ENCODE assay signal across 11 cellular contexts in the genomic region with DNA sequence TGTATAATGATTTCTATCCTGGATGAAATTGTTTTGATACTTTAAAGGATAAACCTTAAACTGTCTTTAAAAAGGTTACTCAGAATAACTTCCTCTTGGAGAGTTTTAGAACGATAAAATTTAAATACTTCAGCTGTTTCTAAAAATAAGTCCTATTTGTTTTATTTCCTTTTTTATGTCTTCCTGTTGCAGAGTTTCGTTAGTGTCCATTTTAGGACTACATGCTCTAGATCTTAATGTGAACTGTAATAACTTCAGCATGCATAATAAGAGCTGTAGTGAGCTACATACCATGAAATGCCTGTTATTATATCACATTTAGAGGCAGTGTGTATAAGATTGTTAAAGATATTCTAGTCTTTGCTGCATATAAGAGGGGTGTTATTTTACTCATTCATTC. TPM values are rescaled to one million over a fixed set of nuclear protein-coding genes. Genes with fewer than 3 reads are reported as not detected.
DNase-seq lines count a peak whose midpoint lies in the region; ATAC-seq, FAIRE-seq and TF ChIP-seq lines count a peak whose summit lies in the region.
"Had no signal": no experiment of that assay in that cellular context is flagged by ENCODE, and none has a peak within 500 bp of the region (broad histone marks: within the 10 kb centered on the region; RNA-seq: fewer than 3 reads in every experiment).

No MANE protein-coding gene starts in this region.

- no peak overlapping the region for H3K4me3 ChIP-seq in pancreas
- H3K4me3 ChIP-seq: left lung, thyroid gland had no signal

- no peaks in the 10 kb centered on the region for H3K36me3 ChIP-seq in pancreas
- H3K36me3 ChIP-seq: left lung, thyroid gland had no signal

- WGBS in pancreas, 2 donors: 69 to 74% methylated on average over 2 of the region's 2 CpGs

- H3K4me1 ChIP-seq in pancreas: no peaks in the 10 kb centered on the region

- DNase-seq in T1000 (lab: John Stamatoyannopoulos, UW) (no peak), pancreas (no peak)
- DNase-seq: left lung, NCI-H226, posterior cingulate gyrus, thyroid gland had no signal

- H3K27me3 ChIP-seq in pancreas: no peaks in the 10 kb centered on the region
- H3K27me3 ChIP-seq: left lung, thyroid gland had no signal

- peak; percentile 41 for ATAC-seq in GM19035 (IDR thresholded peaks at IDR 0.05; ENCODE audit: unreplicated experiment)
- ATAC-seq in HG03571 (IDR thresholded peaks at IDR 0.05; ENCODE audit: unreplicated experiment): peak; percentile 49
- no peak for ATAC-seq in HG03378 (IDR thresholded peaks at IDR 0.05; ENCODE audit: unreplicated experiment)
- ATAC-seq in pancreas: no peak
- ATAC-seq: left lung, Right ventricle myocardium inferior had no signal

- peak; percentile 38 for FAIRE-seq in islet of Langerhans (lab: Jason Lieb, UNC)
- FAIRE-seq in pancreas (lab: Jason Lieb, UNC): no peak

- no peaks in the 10 kb centered on the region for H3K9me3 ChIP-seq in pancreas
- H3K9me3 ChIP-seq: left lung, thyroid gland had no signal

- no peak overlapping the region for H3K27ac ChIP-seq in pancreas
- H3K27ac ChIP-seq: thyroid gland had no signal

- intact Hi-C loops in pancreas (cut with DNase I): no loop called here

- TF ChIP-seq CTCF in pancreas (IDR thresholded peaks at IDR 0.05): no peak

RNA-seq across cellular contexts. Expression of a gene that starts 14.6 kb away (rescaled TPM):
- total RNA-seq in pancreas: 10 to 100 TPM in 3 of 6 donors, 1 to 10 TPM in 3; 5.8 to 20.5 (median 9.4) TPM
- 1 to 10 TPM; 2.1 to 4.6 TPM for polyA plus RNA-seq in pancreas

RNA-seq across cellular contexts. Expression of a gene that starts 36.2 kb away (rescaled TPM):
- 1 to 10 TPM; 4.2 to 7.8 (median 6.6) TPM for total RNA-seq in pancreas
- 1 to 10 TPM; 6.0 to 9.5 TPM for polyA plus RNA-seq in pancreas

Comparison
In these comparisons a context has a peak if more than half of its experiments do, and no peak if none do; other contexts are left out.
1. ATAC-seq: peak in GM19035 (single experiment) and HG03571 (single experiment); none in HG03378 (single experiment) and pancreas (0 of 4).